ENCODE assay signal across 12 cellular contexts in genomic region chr17:76398523-76399174, GRCh38. TPM values are rescaled to one million over a fixed set of nuclear protein-coding genes. Genes with fewer than 3 reads are reported as not detected.
A peak's percentile ranks its signal among the peaks of the same experiment; 100 is the strongest.
DNase-seq lines count a peak whose midpoint lies in the region; ATAC-seq and TF ChIP-seq lines count a peak whose summit lies in the region.
"Had no signal": no experiment of that assay in that cellular context is flagged by ENCODE, and none has a peak within 500 bp of the region (broad histone marks: within the 10 kb centered on the region; RNA-seq: fewer than 3 reads in every experiment).

No MANE protein-coding gene starts in this region.

- H3K27me3 ChIP-seq in RWPE2 (ENCODE audit: insufficient read depth, poor library complexity, severe bottlenecking): no peaks in the 10 kb centered on the region
- H3K27me3 ChIP-seq in thyroid gland: no peaks in the 10 kb centered on the region
- H3K27me3 ChIP-seq: esophagus squamous epithelium, heart right ventricle had no signal

- H3K27ac Mint-ChIP-seq in activated naive CD8-positive, alpha-beta T cell treated with anti-CD3 and anti-CD28 coated beads, Interleukin-2, amount 10 ng/mL, durations not matched to agents 7 days and 5 days: no peak overlapping the region
- no peak overlapping the region for H3K27ac Mint-ChIP-seq in activated naive CD8-positive, alpha-beta T cell treated with anti-CD3 and anti-CD28 coated beads, Interleukin-2, amount 50 U/mL, for 24 hours
- H3K27ac Mint-ChIP-seq: dendritic cell treated with granulocyte-macrophage colony-stimulating factor and Interleukin-4, amounts not matched to agents 40 ng/mL and 50 ng/mL, for 4 days had no signal

- H3K36me3 ChIP-seq in RWPE2 (ENCODE audit: low read depth) (peaks cover 82% of the 10 kb centered on the region), thyroid gland (peaks cover 57 to 60% of the 10 kb centered on the region in 2 donors)

- no peak overlapping the region for H3K27ac ChIP-seq in RWPE2 (ENCODE audit: poor library complexity, severe bottlenecking)
- H3K27ac ChIP-seq in thyroid gland: no peak overlapping the region
- H3K27ac ChIP-seq: esophagus squamous epithelium, thoracic aorta had no signal

- H3K4me1 Mint-ChIP-seq in activated naive CD8-positive, alpha-beta T cell treated with anti-CD3 and anti-CD28 coated beads, Interleukin-2, amount 10 ng/mL, durations not matched to agents 7 days and 5 days: no peaks in the 10 kb centered on the region
- H3K4me1 Mint-ChIP-seq in activated naive CD8-positive, alpha-beta T cell treated with anti-CD3 and anti-CD28 coated beads, Interleukin-2, amount 50 U/mL, for 24 hours: no peaks in the 10 kb centered on the region

- POLR2A ChIA-PET in activated naive CD8-positive, alpha-beta T cell treated with anti-CD3 and anti-CD28 coated beads, Interleukin-2, amount 10 ng/mL, durations not matched to agents 7 days and 5 days (lab: Charles Lee): interaction anchor here (0.6 to 1.1 kb wide), 3 partner anchors 30 to 94 kb away, joined by 3 to 4 read pairs (median 3); no protein-coding TSS in a partner anchor

- intact Hi-C loops in thyroid gland (cut with DNase I): loop anchor here (2.0 kb wide), 1 partner anchor 94 kb away; no protein-coding TSS in a partner anchor

- peaks cover 9% of the 10 kb centered on the region for H3K36me3 Mint-ChIP-seq in activated naive CD8-positive, alpha-beta T cell treated with anti-CD3 and anti-CD28 coated beads, Interleukin-2, amount 10 ng/mL, durations not matched to agents 7 days and 5 days
- H3K36me3 Mint-ChIP-seq in activated naive CD8-positive, alpha-beta T cell treated with anti-CD3 and anti-CD28 coated beads, Interleukin-2, amount 50 U/mL, for 24 hours (ENCODE audit: low read depth): peaks cover 36% of the 10 kb centered on the region

- WGBS in thyroid gland, 2 donors: 64 to 80% methylated on average over 14 to 16 of the region's 20 CpGs

- TF ChIP-seq POLR2A in thyroid gland (IDR thresholded peaks at IDR 0.05): no peak

- H3K9me3 ChIP-seq in RWPE2 (ENCODE audit: severe bottlenecking) (no peaks in the 10 kb centered on the region), thyroid gland (no peaks in the 10 kb centered on the region)
- H3K9me3 ChIP-seq: esophagus squamous epithelium, heart right ventricle, thoracic aorta had no signal

- no peak for TF ChIP-seq CTCF in RWPE2 (IDR thresholded peaks at IDR 0.05; ENCODE audit: poor library complexity, severe bottlenecking)
- no peak for TF ChIP-seq CTCF in thyroid gland (IDR thresholded peaks at IDR 0.05)

- H3K4me3 ChIP-seq in RWPE2 (ENCODE audit: severe bottlenecking): no peak overlapping the region
- no peak overlapping the region for H3K4me3 ChIP-seq in thyroid gland (replicated peaks in 1 of 3)
- H3K4me3 ChIP-seq: esophagus squamous epithelium, heart right ventricle, thoracic aorta had no signal

- peaks cover 11% of the 10 kb centered on the region for H3K4me1 ChIP-seq in RWPE2 (ENCODE audit: insufficient read depth, poor library complexity, severe bottlenecking)
- H3K4me1 ChIP-seq in thyroid gland: peaks cover 8 to 25% of the 10 kb centered on the region in 2 donors

- H3K27me3 Mint-ChIP-seq in activated naive CD8-positive, alpha-beta T cell treated with anti-CD3 and anti-CD28 coated beads, Interleukin-2, amount 10 ng/mL, durations not matched to agents 7 days and 5 days: no peaks in the 10 kb centered on the region
- no peaks in the 10 kb centered on the region for H3K27me3 Mint-ChIP-seq in activated naive CD8-positive, alpha-beta T cell treated with anti-CD3 and anti-CD28 coated beads, Interleukin-2, amount 50 U/mL, for 24 hours
- H3K27me3 Mint-ChIP-seq: dendritic cell treated with granulocyte-macrophage colony-stimulating factor and Interleukin-4, amounts not matched to agents 40 ng/mL and 50 ng/mL, for 4 days had no signal

- no peaks in the 10 kb centered on the region for H3K9me3 Mint-ChIP-seq in activated naive CD8-positive, alpha-beta T cell treated with anti-CD3 and anti-CD28 coated beads, Interleukin-2, amount 10 ng/mL, durations not matched to agents 7 days and 5 days
- H3K9me3 Mint-ChIP-seq in activated naive CD8-positive, alpha-beta T cell treated with anti-CD3 and anti-CD28 coated beads, Interleukin-2, amount 50 U/mL, for 24 hours: no peaks in the 10 kb centered on the region
- H3K9me3 Mint-ChIP-seq: dendritic cell treated with granulocyte-macrophage colony-stimulating factor and Interleukin-4, amounts not matched to agents 40 ng/mL and 50 ng/mL, for 4 days had no signal

- no peak for DNase-seq in activated naive CD8-positive, alpha-beta T cell treated with anti-CD3 and anti-CD28 coated beads, Interleukin-2, amount 10 ng/mL, durations not matched to agents 7 days and 5 days
- no peak for DNase-seq in activated naive CD8-positive, alpha-beta T cell treated with anti-CD3 and anti-CD28 coated beads, Interleukin-2, amount 50 U/mL, for 24 hours
- DNase-seq in RWPE2 (ENCODE audit: low spot score) (peak; percentile 73), kidney tubule cell (ENCODE audit: low spot score) (peak; percentile 93), thyroid gland (peak; percentile 35 to 64), HuH-7 (ENCODE audit: low spot score) (no peak)
- DNase-seq in stimulated activated CD4-positive, alpha-beta T cell treated with anti-CD3 and anti-CD28 coated beads, Interleukin-2, amount 100 ng/mL, for 24 hours: no peak

- peak; percentile 11 for ATAC-seq in activated naive CD8-positive, alpha-beta T cell treated with anti-CD3 and anti-CD28 coated beads, Interleukin-2, amount 10 ng/mL, durations not matched to agents 7 days and 5 days (ENCODE audit: low read depth)
- no peak for ATAC-seq in activated naive CD8-positive, alpha-beta T cell treated with anti-CD3 and anti-CD28 coated beads, Interleukin-2, amount 50 U/mL, for 24 hours
- peak; percentile 17; the same call in 2 of the 3 replicates for ATAC-seq in RWPE2 (ENCODE audit: low read depth)
- no peak for ATAC-seq in GM21737 (IDR thresholded peaks at IDR 0.05; ENCODE audit: unreplicated experiment)

- H3K4me3 Mint-ChIP-seq in activated naive CD8-positive, alpha-beta T cell treated with anti-CD3 and anti-CD28 coated beads, Interleukin-2, amount 10 ng/mL, durations not matched to agents 7 days and 5 days: no peak overlapping the region
- no peak overlapping the region for H3K4me3 Mint-ChIP-seq in activated naive CD8-positive, alpha-beta T cell treated with anti-CD3 and anti-CD28 coated beads, Interleukin-2, amount 50 U/mL, for 24 hours
- H3K4me3 Mint-ChIP-seq: dendritic cell treated with granulocyte-macrophage colony-stimulating factor and Interleukin-4, amounts not matched to agents 40 ng/mL and 50 ng/mL, for 4 days had no signal

RNA-seq across cellular contexts. Expression of gene SPHK1, which starts 14.2 kb away (rescaled TPM):
- 1 to 10 TPM; 3.4 to 3.9 TPM for total RNA-seq in activated naive CD8-positive, alpha-beta T cell treated with anti-CD3 and anti-CD28 coated beads, Interleukin-2, amount 10 ng/mL, durations not matched to agents 7 days and 5 days
- 10 to 100 TPM in 3 of 4 donors, 1 to 10 TPM in 1; 8.5 to 24.5 (median 13.8) TPM for total RNA-seq in thyroid gland

RNA-seq across cellular contexts. Expression of gene PRPSAP1, which starts 44.9 kb away (rescaled TPM):
- 10 to 100 TPM; 61.6 to 66.1 TPM for total RNA-seq in activated naive CD8-positive, alpha-beta T cell treated with anti-CD3 and anti-CD28 coated beads, Interleukin-2, amount 10 ng/mL, durations not matched to agents 7 days and 5 days
- total RNA-seq in thyroid gland: 100 to 1,000 TPM; 133 to 198 (median 167) TPM

RNA-seq across cellular contexts. Expression of gene UBE2O, which starts 54.3 kb away (rescaled TPM):
- 10 to 100 TPM; 31.3 to 31.4 TPM for total RNA-seq in activated naive CD8-positive, alpha-beta T cell treated with anti-CD3 and anti-CD28 coated beads, Interleukin-2, amount 10 ng/mL, durations not matched to agents 7 days and 5 days
- 10 to 100 TPM; 26.3 to 47.9 (median 37.3) TPM for total RNA-seq in thyroid gland

Comparison
In these comparisons a context has a peak if more than half of its experiments do, and no peak if none do; other contexts are left out.
1. ATAC-seq: peak in activated naive CD8-positive, alpha-beta T cell treated with anti-CD3 and anti-CD28 coated beads, Interleukin-2, amount 10 ng/mL, durations not matched to agents 7 days and 5 days (single experiment) and RWPE2 (single experiment); none in activated naive CD8-positive, alpha-beta T cell treated with anti-CD3 and anti-CD28 coated beads, Interleukin-2, amount 50 U/mL, for 24 hours (single experiment) and GM21737 (single experiment).
2. DNase-seq: peak in RWPE2 (single experiment), kidney tubule cell (single experiment) and thyroid gland (2 of 2); none in activated naive CD8-positive, alpha-beta T cell treated with anti-CD3 and anti-CD28 coated beads, Interleukin-2, amount 10 ng/mL, durations not matched to agents 7 days and 5 days (single experiment), activated naive CD8-positive, alpha-beta T cell treated with anti-CD3 and anti-CD28 coated beads, Interleukin-2, amount 50 U/mL, for 24 hours (single experiment), stimulated activated CD4-positive, alpha-beta T cell treated with anti-CD3 and anti-CD28 coated beads, Interleukin-2, amount 100 ng/mL, for 24 hours (0 of 2) and HuH-7 (single experiment).